ENCODE assay signal across 13 cellular contexts in the genomic region with DNA sequence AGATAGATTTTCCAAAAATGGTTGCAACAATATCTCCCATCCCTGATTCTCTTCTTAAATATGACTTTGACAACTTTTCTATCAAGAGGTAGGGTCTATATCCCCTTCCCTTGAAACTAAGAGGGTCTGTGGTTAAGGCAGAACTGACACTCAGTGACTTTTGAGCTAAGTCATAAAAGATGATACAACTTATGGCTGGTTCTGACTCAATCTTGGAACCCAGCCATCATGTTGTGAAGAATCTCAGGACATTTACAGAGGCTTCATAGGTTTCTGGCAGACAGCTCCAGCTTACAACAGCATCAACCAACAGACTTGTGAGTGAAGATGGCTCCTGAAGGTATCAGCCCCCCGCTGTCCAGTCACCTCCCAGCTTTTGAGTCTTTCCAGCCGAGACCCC.
DNase-seq lines count a peak whose midpoint lies in the region; ATAC-seq and TF ChIP-seq lines count a peak whose summit lies in the region.
"Had no signal": no experiment of that assay in that cellular context is flagged by ENCODE, and none has a peak within 500 bp of the region (broad histone marks: within the 10 kb centered on the region; RNA-seq: fewer than 3 reads in every experiment).

No MANE protein-coding gene starts in this region.

- no peak overlapping the region for H2AK9ac ChIP-seq in IMR-90 (replicated peaks; ENCODE audit: low read depth, low read length, poor library complexity)

- H4K91ac ChIP-seq in IMR-90 (ENCODE audit: insufficient read depth, low read depth, low read length), result no peak overlapping the region

- no peak overlapping the region for H3K14ac ChIP-seq in IMR-90 (replicated peaks; ENCODE audit: low read depth, low read length)

- dilution Hi-C loops in IMR-90 (cut with HindIII; ENCODE audit: low sequenced_read_pairs, unreplicated experiment), result no loop called here

- H3K4me1 ChIP-seq in IMR-90 (ENCODE audit: control insufficient read depth, insufficient read depth, low read length), result no peaks in the 10 kb centered on the region
- H3K4me1 ChIP-seq: adrenal gland had no signal

- no peak overlapping the region for H2AFZ ChIP-seq in IMR-90 (replicated peaks; ENCODE audit: low read length, poor library complexity)

- H3K9ac ChIP-seq in IMR-90 (ENCODE audit: low read depth, low read length), result no peak overlapping the region
- H3K9ac ChIP-seq: BLaER1 had no signal

- no peak overlapping the region for H3K4me3 ChIP-seq in AG09309 (ENCODE audit: control insufficient read depth, low read depth, low read length)
- H3K4me3 ChIP-seq in IMR-90 (ENCODE audit: insufficient read depth, low read depth, low read length), result no peak overlapping the region
- H3K4me3 ChIP-seq: adrenal gland, BLaER1 had no signal

- WGBS in IMR-90 (ENCODE audit: extremely low coverage in 2 of 2, insufficient read length in 1 of 2), 2 experiments, result no CpG with 5 or more reads among the region's 2 CpGs

- no peak overlapping the region for H2BK20ac ChIP-seq in IMR-90 (ENCODE audit: low read depth, low read length)

- TF ChIP-seq CTCF in AG09309 (IDR thresholded peaks at IDR 0.05; ENCODE audit: control insufficient read depth, insufficient read depth, low read depth, low read length, missing control alignments) (no peak), IMR-90 (conservative IDR thresholded peaks at IDR 0.05; ENCODE audit: low read depth, low read length) (no peak)

- H4K20me1 ChIP-seq in IMR-90 (ENCODE audit: insufficient read depth, low read length), result no peaks in the 10 kb centered on the region
- H4K20me1 ChIP-seq: BLaER1 had no signal

- peak; percentile 32; the same call in 1 of the 2 replicates for ATAC-seq in IMR-90 (ENCODE audit: low read depth)
- ATAC-seq: activated CD8-positive, alpha-beta memory T cell treated with anti-CD3 and anti-CD28 coated beads, Interleukin-2, amount 10 ng/mL, durations not matched to agents 7 days and 5 days had no signal

- no peaks in the 10 kb centered on the region for H3K79me1 ChIP-seq in IMR-90 (ENCODE audit: low read depth in 1 of 2, low read length in 2 of 2)

- no peaks in the 10 kb centered on the region for H3K9me1 ChIP-seq in IMR-90 (ENCODE audit: insufficient read depth, low read length)

- no peak overlapping the region for H4K8ac ChIP-seq in IMR-90 (ENCODE audit: low read depth in 2 of 2, low read length in 2 of 2)

- no peaks in the 10 kb centered on the region; the same call in 1 of the 2 replicates for H3K27me3 ChIP-seq in IMR-90 (ENCODE audit: control insufficient read depth, insufficient read depth, low read length)
- H3K27me3 ChIP-seq: adrenal gland, BLaER1 had no signal

- BruUV-seq in IMR-90 (replicated peaks; lab: Mats Ljungman, UMichigan), result no TSS peak

- no peak overlapping the region for H2BK5ac ChIP-seq in IMR-90 (ENCODE audit: low read depth, low read length, poor library complexity, severe bottlenecking)

- H3K9me3 ChIP-seq in IMR-90 (ENCODE audit: control insufficient read depth, insufficient read depth, low read length), result no peaks in the 10 kb centered on the region
- H3K9me3 ChIP-seq: adrenal gland had no signal

- H3K27ac ChIP-seq in IMR-90 (ENCODE audit: insufficient read depth, low read length), result no peak overlapping the region
- H3K27ac ChIP-seq: adrenal gland, BLaER1 had no signal

- H3K36me3 ChIP-seq in IMR-90 (ENCODE audit: control insufficient read depth, insufficient read depth, low read length), result no peaks in the 10 kb centered on the region
- H3K36me3 ChIP-seq: adrenal gland, BLaER1 had no signal

- H2AK5ac ChIP-seq in IMR-90 (ENCODE audit: low read depth, low read length), result no peak overlapping the region

- TF ChIP-seq RAD21 in IMR-90 (IDR thresholded peaks at IDR 0.05; ENCODE audit: low read length), result no peak

- intact Hi-C loops in IMR-90 (cut with micrococcal nuclease), result no loop called here

- no peak overlapping the region for H3K56ac ChIP-seq in IMR-90 (ENCODE audit: extremely low read depth, insufficient read depth, low read length)

- H3K18ac ChIP-seq in IMR-90 (ENCODE audit: low read depth, low read length), result no peak overlapping the region

- H2BK15ac ChIP-seq in IMR-90 (ENCODE audit: low read depth, low read length), result no peak overlapping the region

- no peak overlapping the region for H4K5ac ChIP-seq in IMR-90 (ENCODE audit: low read depth, low read length)

- CTCF ChIA-PET in IMR-90 (lab: Yijun Ruan, JAX), result interaction anchor here (0.8 kb wide), 1 partner anchor 9 kb away, joined by 3 read pairs; no protein-coding TSS in a partner anchor

- peak; percentile 56 for DNase-seq in AG09309 (ENCODE audit: low read depth)
- peak; percentile 82 for DNase-seq in IMR-90
- DNase-seq in amniotic epithelial cell (ENCODE audit: low read depth), result peak; percentile 81
- peak; percentile 94 for DNase-seq in iris pigment epithelial cell (ENCODE audit: low read depth)
- no peak for DNase-seq in midbrain (lab: John Stamatoyannopoulos, UW)
- DNase-seq in NCI-H1092 treated with DMSO at 0.1 percent for 48 hours (lab: John Stamatoyannopoulos, UW), result no peak
- no peak for DNase-seq in dedifferentiated amniotic fluid mesenchymal stem cell (ENCODE audit: extremely low spot score)
- DNase-seq in anterior cingulate cortex (lab: John Stamatoyannopoulos, UW), result no peak
- DNase-seq: activated CD8-positive, alpha-beta memory T cell treated with anti-CD3 and anti-CD28 coated beads, Interleukin-2, amount 10 ng/mL, durations not matched to agents 7 days and 5 days; stimulated activated CD4-positive, alpha-beta T cell treated with anti-CD3 and anti-CD28 coated beads, Interleukin-4, amount 100 ng/mL, for 1 hour; stimulated activated naive CD4-positive, alpha-beta T cell had no signal

- H3K4me2 ChIP-seq in IMR-90 (ENCODE audit: low read depth, low read length), result no peak overlapping the region
- H3K4me2 ChIP-seq: BLaER1 had no signal

- TF ChIP-seq POLR2A in IMR-90 (IDR thresholded peaks at IDR 0.05; ENCODE audit: low read depth, low read length), result no peak

- in situ Hi-C loops in IMR-90 (cut with MboI; ENCODE audit: low sequenced_read_pairs), result no loop called here

- H2BK120ac ChIP-seq in IMR-90 (ENCODE audit: low read depth, low read length), result no peak overlapping the region

- POLR2A ChIA-PET in IMR-90 (lab: Charles Lee; ENCODE audit: unreplicated experiment), result no interaction called here

- no peak overlapping the region for H3K23ac ChIP-seq in IMR-90 (ENCODE audit: low read depth, low read length)

- H3K4ac ChIP-seq in IMR-90 (ENCODE audit: low read depth, low read length), result no peak overlapping the region

TF ChIP-seq in IMR-90, 13 proteins besides CTCF, POLR2A, EP300 and RAD21:
- TF ChIP-seq MAFK (IDR thresholded peaks at IDR 0.05; ENCODE audit: low read depth, low read length), result no peak
- TF ChIP-seq, protein P1, sequence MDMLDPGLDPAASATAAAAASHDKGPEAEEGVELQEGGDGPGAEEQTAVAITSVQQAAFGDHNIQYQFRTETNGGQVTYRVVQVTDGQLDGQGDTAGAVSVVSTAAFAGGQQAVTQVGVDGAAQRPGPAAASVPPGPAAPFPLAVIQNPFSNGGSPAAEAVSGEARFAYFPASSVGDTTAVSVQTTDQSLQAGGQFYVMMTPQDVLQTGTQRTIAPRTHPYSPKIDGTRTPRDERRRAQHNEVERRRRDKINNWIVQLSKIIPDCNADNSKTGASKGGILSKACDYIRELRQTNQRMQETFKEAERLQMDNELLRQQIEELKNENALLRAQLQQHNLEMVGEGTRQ (IDR thresholded peaks at IDR 0.05; ENCODE audit: low read depth, low read length), result no peak
- TF ChIP-seq RCOR1 (IDR thresholded peaks at IDR 0.05; ENCODE audit: insufficient replicate concordance, low read length), result no peak
- TF ChIP-seq CHD1 (IDR thresholded peaks at IDR 0.05; ENCODE audit: low read depth, low read length), result no peak
- TF ChIP-seq NFE2L2 (IDR thresholded peaks at IDR 0.05; ENCODE audit: low read depth, low read length), result no peak
- no peak for TF ChIP-seq BHLHE40 (IDR thresholded peaks at IDR 0.05; ENCODE audit: low read depth, low read length)
- no peak for TF ChIP-seq MXI1 (IDR thresholded peaks at IDR 0.05; ENCODE audit: borderline replicate concordance, low read depth, low read length)
- no peak for TF ChIP-seq RFX5 (IDR thresholded peaks at IDR 0.05; ENCODE audit: low read depth, low read length)
- TF ChIP-seq SMC3 (IDR thresholded peaks at IDR 0.05; ENCODE audit: low read depth, low read length), result no peak
- TF ChIP-seq MAZ (IDR thresholded peaks at IDR 0.05; ENCODE audit: borderline replicate concordance, low read depth, low read length), result no peak
- TF ChIP-seq, protein P2, sequence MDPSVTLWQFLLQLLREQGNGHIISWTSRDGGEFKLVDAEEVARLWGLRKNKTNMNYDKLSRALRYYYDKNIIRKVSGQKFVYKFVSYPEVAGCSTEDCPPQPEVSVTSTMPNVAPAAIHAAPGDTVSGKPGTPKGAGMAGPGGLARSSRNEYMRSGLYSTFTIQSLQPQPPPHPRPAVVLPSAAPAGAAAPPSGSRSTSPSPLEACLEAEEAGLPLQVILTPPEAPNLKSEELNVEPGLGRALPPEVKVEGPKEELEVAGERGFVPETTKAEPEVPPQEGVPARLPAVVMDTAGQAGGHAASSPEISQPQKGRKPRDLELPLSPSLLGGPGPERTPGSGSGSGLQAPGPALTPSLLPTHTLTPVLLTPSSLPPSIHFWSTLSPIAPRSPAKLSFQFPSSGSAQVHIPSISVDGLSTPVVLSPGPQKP (IDR thresholded peaks at IDR 0.05; ENCODE audit: borderline replicate concordance, low read depth, low read length), result no peak
- TF ChIP-seq CEBPB (IDR thresholded peaks at IDR 0.05; ENCODE audit: low read depth, low read length), result no peak
- no peak for TF ChIP-seq FOS (IDR thresholded peaks at IDR 0.05; ENCODE audit: low read depth, low read length)

Comparison
In these comparisons a context has a peak if more than half of its experiments do, and no peak if none do; other contexts are left out.
1. DNase-seq: peak in AG09309 (single experiment), IMR-90 (single experiment), amniotic epithelial cell (single experiment) and iris pigment epithelial cell (single experiment); none in midbrain (single experiment), NCI-H1092 treated with DMSO at 0.1 percent for 48 hours (single experiment), dedifferentiated amniotic fluid mesenchymal stem cell (single experiment) and anterior cingulate cortex (0 of 58).